In genomic region chr6:10451828-10452509, GRCh38 we compare ENCODE assay signal across 12 cellular contexts. TPM values are rescaled to one million over a fixed set of nuclear protein-coding genes. Genes with fewer than 3 reads are reported as not detected.
DNase-seq lines count a peak whose midpoint lies in the region; ATAC-seq, FAIRE-seq and TF ChIP-seq lines count a peak whose summit lies in the region.
"Had no signal": no experiment of that assay in that cellular context is flagged by ENCODE, and none has a peak within 500 bp of the region (broad histone marks: within the 10 kb centered on the region; RNA-seq: fewer than 3 reads in every experiment).

No MANE protein-coding gene starts in this region.

- peak; percentile 57 for DNase-seq in 8988T
- peak; percentile 98 for DNase-seq in HT1080 (ENCODE audit: low read depth)
- DNase-seq in astrocyte (ENCODE audit: low read depth) = peak; percentile 90
- DNase-seq in left kidney (ENCODE audit: low read depth, low spot score) = peak; percentile 63
- no peak for DNase-seq in NCI-H1105 (lab: John Stamatoyannopoulos, UW)
- no peak for DNase-seq in activated naive CD4-positive, alpha-beta T cell treated with anti-CD3 and anti-CD28 coated beads, Interleukin-2, amount 10 ng/mL, durations not matched to agents 7 days and 5 days
- DNase-seq in OCI-M2 (lab: John Stamatoyannopoulos, UW; ENCODE audit: unreplicated experiment) = no peak
- no peak for DNase-seq in HepG2 (ENCODE audit: low spot score)
- DNase-seq: activated CD8-positive, alpha-beta T cell treated with anti-CD3 and anti-CD28 coated beads, Interleukin-2, amount 10 ng/mL, durations not matched to agents 7 days and 5 days; right lobe of liver had no signal

- FAIRE-seq in astrocyte (lab: Jason Lieb, UNC) (peak; percentile 50), HepG2 (lab: Jason Lieb, UNC) (no peak)

- intact Hi-C loops in HepG2 (cut with micrococcal nuclease; ENCODE audit: unreplicated experiment) = no loop called here

- H3K27me3 ChIP-seq in astrocyte (ENCODE audit: insufficient read depth, low read length) = no peaks in the 10 kb centered on the region
- H3K27me3 ChIP-seq in HepG2 (ENCODE audit: control insufficient read depth in 1 of 2, insufficient read depth in 2 of 2, low read length in 2 of 2) = peaks cover 0 to 11% of the 10 kb centered on the region in 2 experiments; a peak in 1 of 5 replicates
- H3K27me3 ChIP-seq: right lobe of liver had no signal

- POLR2A ChIA-PET in HepG2 (lab: Yijun Ruan, JAX) = no interaction called here

- 25% methylated on average over 11 of the region's 11 CpGs for WGBS in HepG2 (ENCODE audit: low lambda C conversion rate)

- in situ Hi-C loops in HepG2 (cut with HindIII; ENCODE audit: extremely low pct_ligation_motif_present, low pct_unique_long_range_greater_than_20kb) = no loop called here

- H3K4me1 Mint-ChIP-seq in astrocyte (ENCODE audit: low read depth, unreplicated experiment) = peaks cover 12% of the 10 kb centered on the region
- H3K4me1 Mint-ChIP-seq in activated naive CD4-positive, alpha-beta T cell treated with anti-CD3 and anti-CD28 coated beads, Interleukin-2, amount 10 ng/mL, durations not matched to agents 7 days and 5 days = no peaks in the 10 kb centered on the region
- H3K4me1 Mint-ChIP-seq: IgD-negative memory B cell had no signal

- no peaks in the 10 kb centered on the region for H3K36me3 Mint-ChIP-seq in astrocyte (ENCODE audit: low read depth, unreplicated experiment)
- no peaks in the 10 kb centered on the region for H3K36me3 Mint-ChIP-seq in activated naive CD4-positive, alpha-beta T cell treated with anti-CD3 and anti-CD28 coated beads, Interleukin-2, amount 10 ng/mL, durations not matched to agents 7 days and 5 days

- TF ChIP-seq POLR2A in HepG2 (IDR thresholded peaks at IDR 0.05; ENCODE audit: insufficient read depth in 1 of 2, low read depth in 2 of 2, low read length in 2 of 2) = no peak

- BruUV-seq in HepG2 (replicated peaks; lab: Mats Ljungman, UMichigan) = no TSS peak

- H2AFZ ChIP-seq in astrocyte (ENCODE audit: low read depth, low read length) = peak overlapping the region; percentile 57
- no peak overlapping the region for H2AFZ ChIP-seq in HepG2 (ENCODE audit: low read length)

- H4K20me1 ChIP-seq in astrocyte (ENCODE audit: insufficient read depth, low read length) = no peaks in the 10 kb centered on the region
- H4K20me1 ChIP-seq in HepG2 (ENCODE audit: insufficient read depth, low read length) = no peaks in the 10 kb centered on the region

- H3K9me3 ChIP-seq in astrocyte (ENCODE audit: insufficient read depth, low read depth, low read length) = no peaks in the 10 kb centered on the region
- no peaks in the 10 kb centered on the region for H3K9me3 ChIP-seq in HepG2 (ENCODE audit: low read length)
- H3K9me3 ChIP-seq: right lobe of liver had no signal

- no peak for ATAC-seq in HepG2
- ATAC-seq: activated CD8-positive, alpha-beta T cell treated with anti-CD3 and anti-CD28 coated beads, Interleukin-2, amount 10 ng/mL, durations not matched to agents 7 days and 5 days; right lobe of liver had no signal

- no peak overlapping the region for H3K9ac ChIP-seq in astrocyte (ENCODE audit: low read length)
- no peak overlapping the region for H3K9ac ChIP-seq in HepG2 (ENCODE audit: insufficient read depth, low read depth, low read length)

- H3K4me1 ChIP-seq in astrocyte (ENCODE audit: insufficient read depth, low read length) = peaks cover 10% of the 10 kb centered on the region
- no peaks in the 10 kb centered on the region for H3K4me1 ChIP-seq in HepG2 (ENCODE audit: insufficient read depth, low read length)
- H3K4me1 ChIP-seq: right lobe of liver had no signal

- H3K4me3 Mint-ChIP-seq in astrocyte (ENCODE audit: unreplicated experiment) = peak overlapping the region; percentile 21
- H3K4me3 Mint-ChIP-seq in activated naive CD4-positive, alpha-beta T cell treated with anti-CD3 and anti-CD28 coated beads, Interleukin-2, amount 10 ng/mL, durations not matched to agents 7 days and 5 days = no peak overlapping the region
- H3K4me3 Mint-ChIP-seq: activated CD8-positive, alpha-beta T cell treated with anti-CD3 and anti-CD28 coated beads, Interleukin-2, amount 10 ng/mL, durations not matched to agents 7 days and 5 days; IgD-negative memory B cell; stimulated activated naive CD8-positive, alpha-beta T cell treated with anti-CD3 and anti-CD28 coated beads, Interleukin-15, Interleukin-2, amounts not matched to agents 100 ng/mL and 50 ng/mL, for 24 hours had no signal

- TF ChIP-seq RAD21 in HepG2 (CRISPR knock-in tag; IDR thresholded peaks at IDR 0.05) = no peak

- no peak for TF ChIP-seq EP300 in HepG2 (IDR thresholded peaks at IDR 0.05; ENCODE audit: low read depth in 2 of 2, low read length in 2 of 2)
- TF ChIP-seq EP300 in HepG2 (CRISPR knock-in tag; IDR thresholded peaks at IDR 0.05; ENCODE audit: borderline replicate concordance) = no peak

- CTCF ChIA-PET in activated naive CD4-positive, alpha-beta T cell treated with anti-CD3 and anti-CD28 coated beads, Interleukin-2, amount 10 ng/mL, durations not matched to agents 7 days and 5 days (lab: Charles Lee) = interaction anchor here (0.8 kb wide), 1 partner anchor 349 kb away, joined by 3 read pairs; no protein-coding TSS in a partner anchor
- CTCF ChIA-PET in HepG2 (lab: Yijun Ruan, JAX; ENCODE audit: low intra/inter-chr PET ratio, low total read pairs) = no interaction called here

- TF ChIP-seq CTCF in astrocyte (IDR thresholded peaks at IDR 0.05; ENCODE audit: insufficient read depth, low read depth, low read length) (no peak), HepG2 (CRISPR knock-in tag; IDR thresholded peaks at IDR 0.05) (no peak)

- no peaks in the 10 kb centered on the region for H3K27me3 Mint-ChIP-seq in astrocyte (ENCODE audit: low read depth, unreplicated experiment)
- H3K27me3 Mint-ChIP-seq in activated naive CD4-positive, alpha-beta T cell treated with anti-CD3 and anti-CD28 coated beads, Interleukin-2, amount 10 ng/mL, durations not matched to agents 7 days and 5 days = no peaks in the 10 kb centered on the region

- H3K4me3 ChIP-seq in astrocyte (ENCODE audit: insufficient read depth, low read depth, low read length) = no peak overlapping the region
- no peak overlapping the region for H3K4me3 ChIP-seq in HepG2 (replicated peaks in 1 of 3; ENCODE audit: insufficient read depth in 1 of 3, low read depth in 2 of 3, low read length in 3 of 3)
- H3K4me3 ChIP-seq: right lobe of liver had no signal

- H3K4me2 ChIP-seq in astrocyte (ENCODE audit: low read length) (peak overlapping the region; percentile 61), HepG2 (ENCODE audit: low read depth, low read length) (no peak overlapping the region)

- H3K27ac ChIP-seq in astrocyte (ENCODE audit: low read depth, low read length) (peak overlapping the region; percentile 31), HepG2 (ENCODE audit: extremely low read length, insufficient read depth, low read length) (no peak overlapping the region)
- H3K27ac ChIP-seq: right lobe of liver had no signal

- H3K79me2 ChIP-seq in astrocyte (ENCODE audit: insufficient read depth, low read length) = no peaks in the 10 kb centered on the region
- no peaks in the 10 kb centered on the region for H3K79me2 ChIP-seq in HepG2 (ENCODE audit: insufficient read depth, low read length)

- peak overlapping the region; percentile 70 for H3K27ac Mint-ChIP-seq in astrocyte (ENCODE audit: unreplicated experiment)
- no peak overlapping the region for H3K27ac Mint-ChIP-seq in activated naive CD4-positive, alpha-beta T cell treated with anti-CD3 and anti-CD28 coated beads, Interleukin-2, amount 10 ng/mL, durations not matched to agents 7 days and 5 days
- H3K27ac Mint-ChIP-seq: activated CD8-positive, alpha-beta T cell treated with anti-CD3 and anti-CD28 coated beads, Interleukin-2, amount 10 ng/mL, durations not matched to agents 7 days and 5 days; IgD-negative memory B cell; stimulated activated naive CD8-positive, alpha-beta T cell treated with anti-CD3 and anti-CD28 coated beads, Interleukin-15, Interleukin-2, amounts not matched to agents 100 ng/mL and 50 ng/mL, for 24 hours had no signal

- no peaks in the 10 kb centered on the region for H3K36me3 ChIP-seq in astrocyte (ENCODE audit: insufficient read depth, low read length)
- H3K36me3 ChIP-seq in HepG2 (replicated peaks in 1 of 2; ENCODE audit: control insufficient read depth in 1 of 2, insufficient read depth in 2 of 2, low read length in 2 of 2) = no peaks in the 10 kb centered on the region
- H3K36me3 ChIP-seq: right lobe of liver had no signal

- no peaks in the 10 kb centered on the region for H3K9me3 Mint-ChIP-seq in astrocyte (ENCODE audit: unreplicated experiment)
- H3K9me3 Mint-ChIP-seq in activated naive CD4-positive, alpha-beta T cell treated with anti-CD3 and anti-CD28 coated beads, Interleukin-2, amount 10 ng/mL, durations not matched to agents 7 days and 5 days = no peaks in the 10 kb centered on the region
- H3K9me3 Mint-ChIP-seq: IgD-negative memory B cell; stimulated activated naive CD8-positive, alpha-beta T cell treated with anti-CD3 and anti-CD28 coated beads, Interleukin-15, Interleukin-2, amounts not matched to agents 100 ng/mL and 50 ng/mL, for 24 hours had no signal

RNA-seq across cellular contexts. Expression of gene TFAP2A, which starts 37.1 kb away (rescaled TPM):
- 0.60 and 1.8 TPM in 2 replicates for total RNA-seq in HT1080 (2014; rRNA removed; shearing (Covaris generic))
- polyA plus RNA-seq in HT1080 (2015; cell fraction: cytosol; rRNA removed) = 3.5 and 4.8 TPM in 2 replicates
- polyA plus RNA-seq in HT1080 (2015; cell fraction: nucleus; rRNA removed) = 7.0 and 9.0 TPM in 2 replicates
- total RNA-seq in astrocyte (2.1 and 6.6 TPM in 2 replicates), HepG2 (2016; rRNA removed; fragmentation: Illumina TruSeq; extraction: Trizol) (not detected in 2 replicates)
- not detected in 2 replicates for total RNA-seq in HepG2 (2016; cell fraction: cytosol; rRNA removed; fragmentation: Illumina TruSeq; extraction: Trizol; ENCODE audit: low read depth)
- total RNA-seq in HepG2 (2016; cell fraction: insoluble cytoplasmic fraction; rRNA removed; fragmentation: Illumina TruSeq; extraction: Trizol) = not detected in 2 replicates
- not detected in 2 replicates for total RNA-seq in HepG2 (2016; cell fraction: membrane; rRNA removed; fragmentation: Illumina TruSeq; extraction: Trizol)
- total RNA-seq in HepG2 (2016; cell fraction: nucleus; rRNA removed; fragmentation: Illumina TruSeq; extraction: Trizol) = not detected in 2 replicates
- polyA plus RNA-seq in HepG2 (2011; rRNA removed) = not detected in 2 replicates
- 0.04 and 0.09 TPM in 2 replicates for polyA plus RNA-seq in HepG2 (2011; cell fraction: cytosol; rRNA removed)
- not detected in 2 replicates for polyA plus RNA-seq in HepG2 (2011; cell fraction: nucleus; rRNA removed)
- polyA plus RNA-seq in HepG2 (2012) = not detected in 2 replicates
- polyA plus RNA-seq in HepG2 (2016; cell fraction: cytosol; fragmentation: Illumina TruSeq; extraction: Trizol; ENCODE audit: low read depth) = not detected in 2 replicates
- polyA plus RNA-seq in HepG2 (2016; cell fraction: insoluble cytoplasmic fraction; fragmentation: Illumina TruSeq; extraction: Trizol; ENCODE audit: low read depth) = not detected in 2 replicates
- not detected in 2 replicates for polyA plus RNA-seq in HepG2 (2016; cell fraction: membrane; fragmentation: Illumina TruSeq; extraction: Trizol; ENCODE audit: low read depth)
- polyA plus RNA-seq in HepG2 (2016; cell fraction: nucleus; fragmentation: Illumina TruSeq; extraction: Trizol; ENCODE audit: insufficient read depth, low read depth) = not detected in 2 replicates
- polyA minus RNA-seq in HepG2 (2011; rRNA and poly(A)+ RNA removed; ENCODE audit: low replicate concordance) = 48.3 TPM in 1 of 2 replicates, not detected in the other
- polyA minus RNA-seq in HepG2 (2011; cell fraction: cytosol; rRNA and poly(A)+ RNA removed) = 0.99 and 2.1 TPM in 2 replicates
- polyA minus RNA-seq in HepG2 (2011; cell fraction: nucleus; rRNA and poly(A)+ RNA removed) = 0.25 and 1.2 TPM in 2 replicates
- total RNA-seq: activated CD8-positive, alpha-beta T cell treated with anti-CD3 and anti-CD28 coated beads, Interleukin-2, amount 10 ng/mL, durations not matched to agents 7 days and 5 days had no signal
- polyA plus RNA-seq: IgD-negative memory B cell had no signal

Comparison
In these comparisons a context has a peak if more than half of its experiments do, and no peak if none do; other contexts are left out.
1. DNase-seq: peak in 8988T (single experiment), HT1080 (single experiment), astrocyte (single experiment) and left kidney (single experiment); none in NCI-H1105 (single experiment), activated naive CD4-positive, alpha-beta T cell treated with anti-CD3 and anti-CD28 coated beads, Interleukin-2, amount 10 ng/mL, durations not matched to agents 7 days and 5 days (single experiment), OCI-M2 (single experiment) and HepG2 (single experiment).